Comparison of ENCODE assay signal across 8 cellular contexts in genomic region chrX:119871245-119871598, GRCh38. TPM values are rescaled to one million over a fixed set of nuclear protein-coding genes. Genes with fewer than 3 reads are reported as not detected.
DNase-seq lines count a peak whose midpoint lies in the region; ATAC-seq, FAIRE-seq and TF ChIP-seq lines count a peak whose summit lies in the region.

No MANE protein-coding gene starts in this region.

- no peak for DNase-seq in GM12864 (ENCODE audit: low read depth)
- DNase-seq in Karpas-422, result no peak
- peak; percentile 8 for DNase-seq in bronchial epithelial cell (ENCODE audit: low read depth)
- no peak for DNase-seq in lower leg skin (ENCODE audit: low spot score in 2 of 2)
- DNase-seq in type B pancreatic cell (ENCODE audit: extremely low spot score, unreplicated experiment), result no peak
- DNase-seq in erythroblast (lab: John Stamatoyannopoulos, UW), result no peak
- no peak for DNase-seq in HEK293T (ENCODE audit: extremely low spot score)

- peak overlapping the region; percentile 88 for H3K27ac ChIP-seq in Karpas-422 (ENCODE audit: low read length)

- TF ChIP-seq CTCF in GM12864 (IDR thresholded peaks at IDR 0.05; ENCODE audit: low read depth, low read length, missing control alignments) (no peak), bronchial epithelial cell (IDR thresholded peaks at IDR 0.05; ENCODE audit: insufficient read depth, low read length, severe bottlenecking) (no peak), lower leg skin (IDR thresholded peaks at IDR 0.05) (no peak), type B pancreatic cell (conservative IDR thresholded peaks at IDR 0.05) (no peak)

- H3K27me3 Mint-ChIP-seq in type B pancreatic cell, result no peaks in the 10 kb centered on the region

- H3K9ac ChIP-seq in Karpas-422 (ENCODE audit: low read length), result peak overlapping the region; percentile 90

- no peaks in the 10 kb centered on the region; the same call in none of the 2 replicates for H3K36me3 ChIP-seq in Karpas-422 (ENCODE audit: insufficient read depth, low read length)
- no peaks in the 10 kb centered on the region for H3K36me3 ChIP-seq in bronchial epithelial cell (ENCODE audit: control insufficient read depth, insufficient read depth, low read length)

- no peak overlapping the region for H2AFZ ChIP-seq in Karpas-422 (ENCODE audit: low read length)

- H3K4me3 ChIP-seq in GM12864 (ENCODE audit: low read depth, low read length), result peak overlapping the region; percentile 87
- peak overlapping the region; percentile 79 for H3K4me3 ChIP-seq in Karpas-422 (ENCODE audit: low read length)
- peak overlapping the region; percentile 60 for H3K4me3 ChIP-seq in bronchial epithelial cell (ENCODE audit: low read depth, low read length)
- peak overlapping the region; percentile 48 for H3K4me3 ChIP-seq in lower leg skin (ENCODE audit: low read depth, poor library complexity, severe bottlenecking)

- POLR2A ChIA-PET in HEK293T (lab: Yijun Ruan, JAX), result interaction anchor here (1.1 to 2.9 kb wide), 10 partner anchors 9 to 113 kb away, joined by 3 to 35 read pairs (median 5); partner anchors contain the start of genes RPL39, SOWAHD and UPF3B

- H3K4me3 Mint-ChIP-seq in type B pancreatic cell, result peak overlapping the region; percentile 96

- TF ChIP-seq POLR2A in lower leg skin (IDR thresholded peaks at IDR 0.05), result no peak
- TF ChIP-seq POLR2A in erythroblast (IDR thresholded peaks at IDR 0.05; ENCODE audit: low read length), result no peak

- no peaks in the 10 kb centered on the region for H3K4me1 Mint-ChIP-seq in type B pancreatic cell (ENCODE audit: unreplicated experiment)

- peak overlapping the region; percentile 82 for H3K4me2 ChIP-seq in Karpas-422 (ENCODE audit: low read depth, low read length, poor library complexity, severe bottlenecking)

- H3K27me3 ChIP-seq in Karpas-422 (ENCODE audit: low read length) (no peaks in the 10 kb centered on the region), bronchial epithelial cell (ENCODE audit: control insufficient read depth, insufficient read depth, low read length) (no peaks in the 10 kb centered on the region)

- H3K9me3 ChIP-seq in Karpas-422 (ENCODE audit: low read length), result no peaks in the 10 kb centered on the region

- peaks cover 41% of the 10 kb centered on the region for H3K79me2 ChIP-seq in Karpas-422 (ENCODE audit: low read length)

- no peak for FAIRE-seq in bronchial epithelial cell (lab: Jason Lieb, UNC)

- CTCF ChIA-PET in HEK293T (lab: Yijun Ruan, JAX), result interaction anchor here (1.0 kb wide), 2 partner anchors 18 to 87 kb away, joined by 3 to 4 read pairs; partner anchors contain the start of gene UPF3B

- 2 to 42% methylated on average over 24 to 26 of the region's 26 CpGs for WGBS in lower leg skin, 2 donors

- no peaks in the 10 kb centered on the region for H3K9me3 Mint-ChIP-seq in type B pancreatic cell

- intact Hi-C loops in lower leg skin (cut with DNase I; ENCODE audit: low total_unique reads), result no loop called here

- peaks cover 3% of the 10 kb centered on the region for H3K36me3 Mint-ChIP-seq in type B pancreatic cell

- peaks cover 11% of the 10 kb centered on the region for H3K4me1 ChIP-seq in Karpas-422 (ENCODE audit: low read length)

- ATAC-seq in GM21717 (IDR thresholded peaks at IDR 0.05; ENCODE audit: unreplicated experiment), result peak; percentile 36

- H3K9me2 ChIP-seq in Karpas-422 (replicated peaks; ENCODE audit: insufficient read depth, low read length), result no peaks in the 10 kb centered on the region

- no peaks in the 10 kb centered on the region for H4K20me1 ChIP-seq in Karpas-422 (ENCODE audit: insufficient read depth, low read depth, low read length)

- H3K27ac Mint-ChIP-seq in type B pancreatic cell, result peak overlapping the region; percentile 90

TF ChIP-seq in HEK293T, 16 proteins besides CTCF, POLR2A, EP300 and RAD21:
- TF ChIP-seq TARDBP (IDR thresholded peaks at IDR 0.05) (no peak), FOXA1 (IDR thresholded peaks at IDR 0.05) (no peak), ELF4 (IDR thresholded peaks at IDR 0.05) (no peak), ARNT (IDR thresholded peaks at IDR 0.05) (no peak), BHLHE40 (IDR thresholded peaks at IDR 0.05; ENCODE audit: borderline replicate concordance) (no peak), FOXM1 (IDR thresholded peaks at IDR 0.05; ENCODE audit: borderline replicate concordance) (no peak), PKNOX1 (IDR thresholded peaks at IDR 0.05) (no peak), L3MBTL2 (conservative IDR thresholded peaks at IDR 0.05) (no peak), CTBP1 (IDR thresholded peaks at IDR 0.05; ENCODE audit: borderline replicate concordance) (no peak), ZNF384 (IDR thresholded peaks at IDR 0.05) (no peak), SUZ12 (IDR thresholded peaks at IDR 0.05) (no peak)

RNA-seq across cellular contexts. Expression of gene RNF113A, which starts 0.3 kb away (rescaled TPM):
- total RNA-seq in Karpas-422 (2014; rRNA removed; shearing (Covaris generic); ENCODE audit: low replicate concordance), result 28.6 and 41.1 TPM in 2 replicates
- total RNA-seq in bronchial epithelial cell (13.2 and 17.6 TPM in 2 replicates), lower leg skin (10 to 100 TPM; 20.2 to 30.1 (median 23.2) TPM), type B pancreatic cell (ENCODE audit: low replicate concordance) (12.7 and 16.9 TPM in 2 replicates)

RNA-seq across cellular contexts. Expression of gene NDUFA1, which starts 0.4 kb away (rescaled TPM):
- total RNA-seq in Karpas-422 (2014; rRNA removed; shearing (Covaris generic); ENCODE audit: low replicate concordance), result 147 and 150 TPM in 2 replicates
- total RNA-seq in bronchial epithelial cell (55.5 and 143 TPM in 2 replicates), lower leg skin (10 to 100 TPM; 39.4 to 60.6 (median 47.4) TPM), type B pancreatic cell (ENCODE audit: low replicate concordance) (81.9 and 117 TPM in 2 replicates)

RNA-seq across cellular contexts. Expression of gene UPF3B, which starts 18.5 kb away (rescaled TPM):
- 7.8 and 8.9 TPM in 2 replicates for total RNA-seq in Karpas-422 (2014; rRNA removed; shearing (Covaris generic); ENCODE audit: low replicate concordance)
- total RNA-seq in bronchial epithelial cell, result 1.1 and 2.9 TPM in 2 replicates
- total RNA-seq in lower leg skin, result 1 to 10 TPM; 4.3 to 5.6 (median 5.1) TPM
- 12.4 and 16.4 TPM in 2 replicates for total RNA-seq in type B pancreatic cell (ENCODE audit: low replicate concordance)

RNA-seq across cellular contexts. Expression of gene AKAP14, which starts 24.5 kb away (rescaled TPM):
- not detected in 2 replicates for total RNA-seq in Karpas-422 (2014; rRNA removed; shearing (Covaris generic); ENCODE audit: low replicate concordance)
- total RNA-seq in bronchial epithelial cell (not detected in 2 replicates), lower leg skin (not detected), type B pancreatic cell (ENCODE audit: low replicate concordance) (0.92 TPM in 1 of 2 replicates, not detected in the other)
